16 cellular contexts compared by ENCODE assay signal in genomic region chr14:44317433-44317746, GRCh38.
"Had no signal": no experiment of that assay in that cellular context is flagged by ENCODE, and none has a peak within 500 bp of the region (broad histone marks: within the 10 kb centered on the region; RNA-seq: fewer than 3 reads in every experiment).

No MANE protein-coding gene starts in this region.

- H3K27ac Mint-ChIP-seq: activated CD8-positive, alpha-beta memory T cell treated with anti-CD3 and anti-CD28 coated beads, Interleukin-2, amount 10 ng/mL, durations not matched to agents 7 days and 5 days; activated naive CD8-positive, alpha-beta T cell treated with anti-CD3 and anti-CD28 coated beads for 36 hours; activated T-cell treated with anti-CD3 and anti-CD28 coated beads, Interleukin-2, amount 50 U/mL, for 24 hours; naive B cell; stimulated activated effector memory CD8-positive, alpha-beta T cell treated with anti-CD3 and anti-CD28 coated beads, Interleukin-12 subunit alpha, Interleukin-12 subunit beta, amount 100 ng/mL, for 72 hours had no signal

- H3K36me3 ChIP-seq: gastroesophageal sphincter, tibial artery had no signal

- H3K27me3 ChIP-seq: gastroesophageal sphincter, tibial artery had no signal

- H3K27me3 Mint-ChIP-seq: activated CD8-positive, alpha-beta memory T cell treated with anti-CD3 and anti-CD28 coated beads, Interleukin-2, amount 10 ng/mL, durations not matched to agents 7 days and 5 days; activated naive CD8-positive, alpha-beta T cell treated with anti-CD3 and anti-CD28 coated beads for 36 hours; activated T-cell treated with anti-CD3 and anti-CD28 coated beads, Interleukin-2, amount 50 U/mL, for 24 hours; naive B cell had no signal

- H3K36me3 Mint-ChIP-seq: activated CD8-positive, alpha-beta memory T cell treated with anti-CD3 and anti-CD28 coated beads, Interleukin-2, amount 10 ng/mL, durations not matched to agents 7 days and 5 days; activated naive CD8-positive, alpha-beta T cell treated with anti-CD3 and anti-CD28 coated beads for 36 hours; naive B cell; stimulated activated effector memory CD8-positive, alpha-beta T cell treated with anti-CD3 and anti-CD28 coated beads, Interleukin-12 subunit alpha, Interleukin-12 subunit beta, amount 100 ng/mL, for 72 hours had no signal

- H3K4me3 Mint-ChIP-seq: activated CD8-positive, alpha-beta memory T cell treated with anti-CD3 and anti-CD28 coated beads, Interleukin-2, amount 10 ng/mL, durations not matched to agents 7 days and 5 days; activated naive CD8-positive, alpha-beta T cell treated with anti-CD3 and anti-CD28 coated beads for 36 hours; activated T-cell treated with anti-CD3 and anti-CD28 coated beads, Interleukin-2, amount 50 U/mL, for 24 hours; naive B cell; stimulated activated effector memory CD8-positive, alpha-beta T cell treated with anti-CD3 and anti-CD28 coated beads, Interleukin-12 subunit alpha, Interleukin-12 subunit beta, amount 100 ng/mL, for 72 hours had no signal

- H3K9me3 ChIP-seq: tibial artery had no signal

- ATAC-seq: gastroesophageal sphincter, right cardiac atrium had no signal

- H3K27ac ChIP-seq: coronary artery, gastroesophageal sphincter, tibial artery had no signal

- DNase-seq: activated CD4-positive, alpha-beta T cell treated with anti-CD3 and anti-CD28 coated beads for 1 hour; activated gamma-delta T cell; activated T-cell treated with anti-CD3 and anti-CD28 coated beads, Interleukin-2, amount 50 U/mL, for 24 hours; aorta; effector CD4-positive, alpha-beta T cell; kidney; midbrain; naive B cell; right cardiac atrium; T-helper 9 cell; tibial artery had no signal

- H3K4me1 Mint-ChIP-seq: activated CD8-positive, alpha-beta memory T cell treated with anti-CD3 and anti-CD28 coated beads, Interleukin-2, amount 10 ng/mL, durations not matched to agents 7 days and 5 days; activated naive CD8-positive, alpha-beta T cell treated with anti-CD3 and anti-CD28 coated beads for 36 hours; naive B cell; stimulated activated effector memory CD8-positive, alpha-beta T cell treated with anti-CD3 and anti-CD28 coated beads, Interleukin-12 subunit alpha, Interleukin-12 subunit beta, amount 100 ng/mL, for 72 hours had no signal

- H3K4me1 ChIP-seq: gastroesophageal sphincter, tibial artery had no signal

- H3K4me3 ChIP-seq: coronary artery, gastroesophageal sphincter, tibial artery had no signal
